ENCODE assay signal across 8 cellular contexts in the genomic region with DNA sequence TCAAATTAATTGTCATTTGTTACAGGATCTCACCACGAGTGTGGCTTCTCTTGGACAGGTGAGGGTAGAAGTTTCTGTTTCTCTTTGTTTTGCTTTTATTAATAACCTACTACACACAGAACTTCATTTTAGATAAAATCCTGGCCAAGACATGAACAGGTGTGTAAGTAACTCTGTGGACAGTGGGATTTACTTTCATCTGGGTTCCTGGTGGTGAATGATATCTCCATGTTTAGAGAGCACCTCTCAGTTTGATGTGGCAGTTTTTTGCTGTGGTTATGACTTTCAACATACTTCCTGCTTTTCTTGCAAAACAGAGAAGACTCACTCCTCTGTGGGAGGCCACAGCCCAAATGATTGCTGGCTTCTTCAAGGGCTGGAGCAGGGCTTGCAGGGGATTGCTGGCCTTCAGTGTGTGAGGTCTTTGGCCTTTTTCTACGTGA.
DNase-seq lines count a peak whose midpoint lies in the region; TF ChIP-seq lines count a peak whose summit lies in the region.

No MANE protein-coding gene starts in this region.

- DNase-seq in GF-D8 (lab: John Stamatoyannopoulos, UW) (peak; percentile 95), H4 (ENCODE audit: low spot score) (peak; percentile 11), astrocyte of the spinal cord (ENCODE audit: low read depth, low spot score) (peak; percentile 41), NCI-H446 (lab: John Stamatoyannopoulos, UW) (no peak), caudate nucleus (lab: John Stamatoyannopoulos, UW) (no peak), NCI-H1694 (lab: John Stamatoyannopoulos, UW) (no peak)

- H3K36me3 ChIP-seq in OCI-LY1 (ENCODE audit: insufficient read depth, low read length) (no peaks in the 10 kb centered on the region), neutrophil (no peaks in the 10 kb centered on the region)

- peaks cover 4% of the 10 kb centered on the region; the same call in 1 of the 2 replicates for H3K9me3 ChIP-seq in OCI-LY1 (ENCODE audit: low read length)
- no peaks in the 10 kb centered on the region for H3K9me3 ChIP-seq in neutrophil

- in situ Hi-C loops in astrocyte of the spinal cord (cut with HindIII; ENCODE audit: low sequenced_read_pairs) = no loop called here

- no peaks in the 10 kb centered on the region for H3K9me2 ChIP-seq in OCI-LY1 (ENCODE audit: low read depth, low read length)

- H3K9ac ChIP-seq in OCI-LY1 (ENCODE audit: low read length) = peak overlapping the region; percentile 42; the same call in 1 of the 2 replicates

- no peaks in the 10 kb centered on the region for H4K20me1 ChIP-seq in OCI-LY1 (ENCODE audit: insufficient read depth, low read length)

- H3K79me2 ChIP-seq in OCI-LY1 (ENCODE audit: insufficient read depth, low read length) = no peaks in the 10 kb centered on the region

- peak overlapping the region; percentile 4 for H3K4me3 ChIP-seq in OCI-LY1 (ENCODE audit: low read depth, low read length, poor library complexity, severe bottlenecking)
- no peak overlapping the region for H3K4me3 ChIP-seq in astrocyte of the spinal cord (ENCODE audit: low read depth, low read length)
- peak overlapping the region; percentile 46 to 61 for H3K4me3 ChIP-seq in neutrophil (ENCODE audit: low read depth in 1 of 2, low read length in 1 of 2)

- H3K4me1 ChIP-seq in OCI-LY1 (ENCODE audit: insufficient read depth, low read length, severe bottlenecking) (peaks cover 60% of the 10 kb centered on the region), neutrophil (ENCODE audit: control insufficient read depth in 1 of 2, insufficient read depth in 1 of 2, low read depth in 1 of 2, low read length in 1 of 2) (peaks cover 80 to 96% of the 10 kb centered on the region in 2 experiments)

- H3K27me3 ChIP-seq in OCI-LY1 (ENCODE audit: insufficient read depth, low read length) (no peaks in the 10 kb centered on the region), neutrophil (no peaks in the 10 kb centered on the region)

- H3F3A ChIP-seq in OCI-LY1 (ENCODE audit: insufficient read depth, low read length) = no peaks in the 10 kb centered on the region

- TF ChIP-seq CTCF in OCI-LY1 (IDR thresholded peaks at IDR 0.05; ENCODE audit: low read length) (no peak), astrocyte of the spinal cord (IDR thresholded peaks at IDR 0.05; ENCODE audit: low read depth, low read length) (no peak), neutrophil (IDR thresholded peaks at IDR 0.05) (peak; percentile 53)

- peak overlapping the region; percentile 79 for H3K27ac ChIP-seq in OCI-LY1 (ENCODE audit: low read depth, low read length, poor library complexity, severe bottlenecking)
- H3K27ac ChIP-seq in neutrophil = peak overlapping the region; percentile 99
- no peak overlapping the region for H3K27ac ChIP-seq in caudate nucleus (ENCODE audit: low read depth, low read length)

- H2AFZ ChIP-seq in OCI-LY1 (ENCODE audit: low read length) = peak overlapping the region; percentile 26

- peak overlapping the region; percentile 45 for H3K4me2 ChIP-seq in OCI-LY1 (ENCODE audit: low read length)

Comparison
In these comparisons a context has a peak if more than half of its experiments do, and no peak if none do; other contexts are left out.
1. DNase-seq: peak in GF-D8 (single experiment), H4 (single experiment) and astrocyte of the spinal cord (single experiment); none in NCI-H446 (0 of 2), caudate nucleus (0 of 61) and NCI-H1694 (single experiment).